In the genomic region with DNA sequence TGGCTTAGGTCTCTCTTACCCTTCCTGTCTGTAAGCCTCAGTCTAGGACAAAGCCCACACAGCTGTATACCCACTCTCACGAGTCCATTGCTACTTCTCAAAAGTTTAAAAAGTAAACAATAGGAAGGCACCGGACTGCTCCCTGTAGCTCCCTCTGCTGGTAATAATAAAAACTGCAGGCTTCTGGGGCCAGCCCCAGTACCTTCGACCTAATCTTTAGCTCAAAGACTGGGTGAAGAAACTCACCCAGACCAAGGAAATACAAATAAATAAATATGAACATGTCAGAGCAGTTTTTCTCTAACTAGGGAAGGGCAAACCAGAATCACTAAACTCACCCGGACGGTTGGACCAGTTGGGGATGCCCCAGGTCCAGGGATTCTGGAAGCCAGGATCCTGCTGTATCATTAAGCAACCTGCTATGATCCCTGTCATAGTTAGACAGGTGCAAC, we compare ENCODE assay signal across 8 cellular contexts. TPM values are rescaled to one million over a fixed set of nuclear protein-coding genes. Genes with fewer than 3 reads are reported as not detected.
A peak's percentile ranks its signal among the peaks of the same experiment; 100 is the strongest.
DNase-seq lines count a peak whose midpoint lies in the region; ATAC-seq and TF ChIP-seq lines count a peak whose summit lies in the region.

No MANE protein-coding gene starts in this region.

- no peaks in the 10 kb centered on the region for H3K27me3 ChIP-seq in CD8-positive, alpha-beta T cell (ENCODE audit: insufficient read depth, low read length)
- no peaks in the 10 kb centered on the region for H3K27me3 ChIP-seq in SJCRH30

- no peak overlapping the region for H3K4me3 Mint-ChIP-seq in CD8-positive, alpha-beta T cell
- H3K4me3 Mint-ChIP-seq in HFFc6, result no peak overlapping the region

- peak; percentile 85 for TF ChIP-seq CTCF in CD8-positive, alpha-beta T cell (IDR thresholded peaks at IDR 0.05)
- peak; percentile 98 for TF ChIP-seq CTCF in HFFc6 (IDR thresholded peaks at IDR 0.05)

- peak overlapping the region; percentile 49 for H3K27ac Mint-ChIP-seq in CD8-positive, alpha-beta T cell
- no peak overlapping the region for H3K27ac Mint-ChIP-seq in HFFc6

- no peak overlapping the region for H3K4me3 ChIP-seq in CD8-positive, alpha-beta T cell (ENCODE audit: low read depth, low read length)
- no peak overlapping the region for H3K4me3 ChIP-seq in SJCRH30

- peaks cover 39% of the 10 kb centered on the region for H3K4me1 Mint-ChIP-seq in CD8-positive, alpha-beta T cell (ENCODE audit: low read depth)
- peaks cover 25% of the 10 kb centered on the region for H3K4me1 Mint-ChIP-seq in HFFc6 (ENCODE audit: low read depth)

- peak; percentile 72 for ATAC-seq in CD8-positive, alpha-beta T cell
- ATAC-seq in HG02840 (IDR thresholded peaks at IDR 0.05; ENCODE audit: low FRiP score, unreplicated experiment), result no peak
- ATAC-seq in GM19395 (IDR thresholded peaks at IDR 0.05; ENCODE audit: unreplicated experiment), result no peak

- DNase-seq in CD8-positive, alpha-beta T cell, result peak; percentile 29 to 74 (median 50)
- peak; percentile 30 for DNase-seq in HFFc6
- peak; percentile 49 to 78 for DNase-seq in SJCRH30
- peak; percentile 27 for DNase-seq in activated T-helper 9 cell treated with anti-CD3 and anti-CD28 coated beads, Interleukin-2, amount 50 U/mL, for 16 hours (ENCODE audit: low read depth)
- peak; percentile 36 for DNase-seq in globus pallidus (ENCODE audit: low spot score)
- DNase-seq in renal cortical epithelial cell (ENCODE audit: low read depth), result peak; percentile 40

- no peak overlapping the region for H3K27ac ChIP-seq in CD8-positive, alpha-beta T cell (ENCODE audit: low read depth, low read length)
- H3K27ac ChIP-seq in SJCRH30, result no peak overlapping the region

- no peaks in the 10 kb centered on the region for H3K9me3 Mint-ChIP-seq in CD8-positive, alpha-beta T cell
- H3K9me3 Mint-ChIP-seq in HFFc6, result no peaks in the 10 kb centered on the region

- intact Hi-C loops in CD8-positive, alpha-beta T cell (cut with DNase I, micrococcal nuclease), result loop anchor here (1.0 to 10.0 kb wide), 9 partner anchors 11 to 303 kb away; a partner anchor contains a TSS

- POLR2A ChIA-PET in CD8-positive, alpha-beta T cell (lab: Charles Lee), result interaction anchor here (0.6 to 2.4 kb wide), 12 partner anchors 9 to 132 kb away, joined by 3 to 11 read pairs (median 4); a partner anchor contains a TSS

- H3K9me3 ChIP-seq in CD8-positive, alpha-beta T cell (ENCODE audit: low read length), result no peaks in the 10 kb centered on the region
- H3K9me3 ChIP-seq in SJCRH30 (replicated peaks), result no peaks in the 10 kb centered on the region

- H3K4me1 ChIP-seq in CD8-positive, alpha-beta T cell (ENCODE audit: insufficient read depth, low read length), result peaks cover 26% of the 10 kb centered on the region
- H3K4me1 ChIP-seq in SJCRH30, result no peaks in the 10 kb centered on the region

- peaks cover 13% of the 10 kb centered on the region for H3K36me3 ChIP-seq in CD8-positive, alpha-beta T cell (ENCODE audit: insufficient read depth, low read length)
- H3K36me3 ChIP-seq in SJCRH30, result peaks cover 13% of the 10 kb centered on the region

- CTCF ChIA-PET in CD8-positive, alpha-beta T cell (lab: Charles Lee), result interaction anchor here (0.6 to 12.2 kb wide), 51 partner anchors 8 to 909 kb away, joined by 3 to 103 read pairs (median 7); a partner anchor contains a TSS

- peaks cover 60% of the 10 kb centered on the region for H3K36me3 Mint-ChIP-seq in CD8-positive, alpha-beta T cell
- peaks cover 23% of the 10 kb centered on the region for H3K36me3 Mint-ChIP-seq in HFFc6 (ENCODE audit: low read depth)

- H3K27me3 Mint-ChIP-seq in CD8-positive, alpha-beta T cell (ENCODE audit: low read depth), result no peaks in the 10 kb centered on the region
- H3K27me3 Mint-ChIP-seq in HFFc6 (ENCODE audit: insufficient read depth), result peaks cover 1% of the 10 kb centered on the region; the same call in 1 of the 2 replicates

RNA-seq across cellular contexts. Expression of a gene that starts 5.0 kb away (rescaled TPM):
- total RNA-seq in CD8-positive, alpha-beta T cell, result 10 to 100 TPM; 18.6 to 22.1 TPM
- total RNA-seq in HFFc6 (2021; fragmentation: NEBNext Ultra II Directional; extraction: Animal tissue kit (Norgen Biotek cat#: 25700)), result 10 to 100 TPM; 40.6 to 61.4 (median 51.8) TPM
- 22.6 and 29.3 TPM in 2 replicates for total RNA-seq in SJCRH30 (2014; rRNA removed; shearing (Covaris generic))
- total RNA-seq in renal cortical epithelial cell, result 34.9 and 47.0 TPM in 2 replicates

RNA-seq across cellular contexts. Expression of a gene that starts 11.8 kb away (rescaled TPM):
- total RNA-seq in CD8-positive, alpha-beta T cell, result 10 to 100 TPM; 18.3 to 19.9 TPM
- 10 to 100 TPM; 32.3 to 43.0 (median 35.4) TPM for total RNA-seq in HFFc6 (2021; fragmentation: NEBNext Ultra II Directional; extraction: Animal tissue kit (Norgen Biotek cat#: 25700))
- 24.2 and 25.5 TPM in 2 replicates for total RNA-seq in SJCRH30 (2014; rRNA removed; shearing (Covaris generic))
- 57.3 and 86.6 TPM in 2 replicates for total RNA-seq in renal cortical epithelial cell

RNA-seq across cellular contexts. Expression of a gene that starts 28.5 kb away (rescaled TPM):
- 10 to 100 TPM; 48.7 to 57.2 TPM for total RNA-seq in CD8-positive, alpha-beta T cell
- total RNA-seq in HFFc6 (2021; fragmentation: NEBNext Ultra II Directional; extraction: Animal tissue kit (Norgen Biotek cat#: 25700)), result 10 to 100 TPM; 70.1 to 86.1 (median 75.9) TPM
- total RNA-seq in SJCRH30 (2014; rRNA removed; shearing (Covaris generic)), result 25.8 and 29.2 TPM in 2 replicates
- 19.4 and 64.5 TPM in 2 replicates for total RNA-seq in renal cortical epithelial cell

RNA-seq across cellular contexts. Expression of a gene that starts 36.2 kb away (rescaled TPM):
- 10 to 100 TPM; 40.0 to 42.6 TPM for total RNA-seq in CD8-positive, alpha-beta T cell
- 100 to 1,000 TPM; 181 to 189 (median 186) TPM for total RNA-seq in HFFc6 (2021; fragmentation: NEBNext Ultra II Directional; extraction: Animal tissue kit (Norgen Biotek cat#: 25700))
- total RNA-seq in SJCRH30 (2014; rRNA removed; shearing (Covaris generic)), result 212 and 220 TPM in 2 replicates
- 48.4 and 71.7 TPM in 2 replicates for total RNA-seq in renal cortical epithelial cell

RNA-seq across cellular contexts. Expression of a gene that starts 54.9 kb away (rescaled TPM):
- total RNA-seq in CD8-positive, alpha-beta T cell, result under 1 TPM; 0.22 to 0.28 TPM
- total RNA-seq in HFFc6 (2021; fragmentation: NEBNext Ultra II Directional; extraction: Animal tissue kit (Norgen Biotek cat#: 25700)), result 1 to 10 TPM in 5 of 6 experiments, under 1 TPM in 1; 0.76 to 1.7 (median 1.5) TPM
- total RNA-seq in SJCRH30 (2014; rRNA removed; shearing (Covaris generic)), result 0.02 TPM in 1 of 2 replicates, not detected in the other
- total RNA-seq in renal cortical epithelial cell, result 2.1 and 3.3 TPM in 2 replicates
